Comparison of ENCODE assay signal across 9 cellular contexts in genomic region chr2:71548589-71549485, GRCh38.
DNase-seq lines count a peak whose midpoint lies in the region; ATAC-seq and TF ChIP-seq lines count a peak whose summit lies in the region.
"Had no signal": no experiment of that assay in that cellular context is flagged by ENCODE, and none has a peak within 500 bp of the region (broad histone marks: within the 10 kb centered on the region; RNA-seq: fewer than 3 reads in every experiment).

No MANE protein-coding gene starts in this region.

- H3K9me3 Mint-ChIP-seq in glutamatergic neuron (ENCODE audit: unreplicated experiment): peaks cover 6% of the 10 kb centered on the region
- H3K9me3 Mint-ChIP-seq: activated naive CD4-positive, alpha-beta T cell treated with anti-CD3 and anti-CD28 coated beads, Interleukin-2, amount 50 U/mL, for 24 hours had no signal

- no peak for TF ChIP-seq POLR2A in uterus (IDR thresholded peaks at IDR 0.05)

- peaks cover 3% of the 10 kb centered on the region for H3K27me3 Mint-ChIP-seq in glutamatergic neuron (ENCODE audit: unreplicated experiment)

- H3K36me3 Mint-ChIP-seq in glutamatergic neuron (ENCODE audit: unreplicated experiment): peaks cover 16% of the 10 kb centered on the region
- H3K36me3 Mint-ChIP-seq: activated naive CD4-positive, alpha-beta T cell treated with anti-CD3 and anti-CD28 coated beads, Interleukin-2, amount 50 U/mL, for 24 hours had no signal

- H3K4me1 ChIP-seq in SJSA1 (replicated peaks): no peaks in the 10 kb centered on the region
- H3K4me1 ChIP-seq in uterus: no peaks in the 10 kb centered on the region

- no peak overlapping the region for H3K4me3 ChIP-seq in SJSA1
- H3K4me3 ChIP-seq in uterus: no peak overlapping the region

- intact Hi-C loops in posterior cingulate gyrus (cut with DNase I) (loop anchor here (2.0 to 10.0 kb wide), 5 partner anchors 48 to 1336 kb away; partner anchors contain the start of gene SPR), uterus (cut with DNase I; ENCODE audit: low total_unique reads) (loop anchor here (5.0 kb wide), 1 partner anchor 603 kb away; no protein-coding TSS in a partner anchor)

- H3K27ac Mint-ChIP-seq in glutamatergic neuron (ENCODE audit: unreplicated experiment): peak overlapping the region; percentile 66
- H3K27ac Mint-ChIP-seq: activated naive CD4-positive, alpha-beta T cell treated with anti-CD3 and anti-CD28 coated beads, Interleukin-2, amount 50 U/mL, for 24 hours had no signal

- DNase-seq in DMS53 treated with DMSO at 0.1 percent for 48 hours (lab: John Stamatoyannopoulos, UW; ENCODE audit: unreplicated experiment) (peak; percentile 8), HT-29 (ENCODE audit: low spot score) (peak; percentile 61), SJSA1 (ENCODE audit: low read depth in 1 of 2, low spot score in 2 of 2) (peak; percentile 36 to 73), glutamatergic neuron (peak; percentile 84), posterior cingulate gyrus (peak; percentile 56 to 96 (median 79)), uterus (peak; percentile 43 to 51)
- DNase-seq in activated naive CD4-positive, alpha-beta T cell treated with Interleukin-2 at 50 U/mL for 16 hours: peak; percentile 68

- TF ChIP-seq CTCF in glutamatergic neuron (IDR thresholded peaks at IDR 0.05; ENCODE audit: partially characterized antibody, unreplicated experiment) (peak; percentile 91), uterus (IDR thresholded peaks at IDR 0.05) (peak; percentile 54 to 71 (median 62))

- H3K4me1 Mint-ChIP-seq in glutamatergic neuron (ENCODE audit: low read depth, unreplicated experiment): peaks cover 17% of the 10 kb centered on the region

- H3K27ac ChIP-seq in SJSA1 (no peak overlapping the region), uterus (no peak overlapping the region)

- ATAC-seq in HG03342 (IDR thresholded peaks at IDR 0.05; ENCODE audit: unreplicated experiment): no peak

- H3K27me3 ChIP-seq in SJSA1 (replicated peaks) (no peaks in the 10 kb centered on the region), uterus (no peaks in the 10 kb centered on the region)

- no peaks in the 10 kb centered on the region for H3K9me3 ChIP-seq in SJSA1 (replicated peaks)
- no peaks in the 10 kb centered on the region for H3K9me3 ChIP-seq in uterus

- peaks cover 15% of the 10 kb centered on the region for H3K36me3 ChIP-seq in SJSA1
- H3K36me3 ChIP-seq in uterus: no peaks in the 10 kb centered on the region

- no peak overlapping the region for H3K4me3 Mint-ChIP-seq in glutamatergic neuron (ENCODE audit: unreplicated experiment)
- H3K4me3 Mint-ChIP-seq: activated naive CD4-positive, alpha-beta T cell treated with anti-CD3 and anti-CD28 coated beads, Interleukin-2, amount 50 U/mL, for 24 hours had no signal

Comparison
In these comparisons a context has a peak if more than half of its experiments do, and no peak if none do; other contexts are left out.
1. DNase-seq: peak in every context shown above with its lines; median percentile 84 in glutamatergic neuron; 79 in posterior cingulate gyrus; 68 in activated naive CD4-positive, alpha-beta T cell treated with Interleukin-2 at 50 U/mL for 16 hours; 61 in HT-29; 54 in SJSA1; 47 in uterus; 8 in DMS53 treated with DMSO at 0.1 percent for 48 hours.